In the genomic region with DNA sequence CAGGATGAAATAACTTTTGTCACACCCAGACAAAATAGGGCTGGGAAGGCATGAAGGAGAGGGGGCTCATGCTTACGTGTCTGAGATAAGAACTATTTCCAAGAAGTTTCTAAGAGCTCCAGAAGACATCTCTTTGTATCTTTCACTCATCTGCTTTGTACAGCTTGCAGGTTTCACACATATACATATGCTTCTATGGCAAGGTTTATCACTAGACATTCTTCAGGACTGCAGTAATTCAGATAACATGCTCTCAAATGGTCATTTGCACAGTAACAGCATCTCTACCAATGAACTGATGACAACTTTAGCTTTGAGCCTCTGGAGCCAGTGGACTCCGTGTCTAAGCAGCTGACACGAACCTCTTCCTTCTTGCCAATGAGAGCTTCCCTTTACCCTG, we compare ENCODE assay signal across 9 cellular contexts. TPM values are rescaled to one million over a fixed set of nuclear protein-coding genes. Genes with fewer than 3 reads are reported as not detected.
"Had no signal": no experiment of that assay in that cellular context is flagged by ENCODE, and none has a peak within 500 bp of the region (broad histone marks: within the 10 kb centered on the region; RNA-seq: fewer than 3 reads in every experiment).

No MANE protein-coding gene starts in this region.

- FAIRE-seq: G401.6, GM12878, GM12891, GM12892, GM18507, GM19239 had no signal

- DNase-seq: GDM1, GF-D8 had no signal

- ATAC-seq: GM12878 had no signal

- H3K4me3 ChIP-seq: GM12878 had no signal

RNA-seq across cellular contexts. Expression of a gene that starts 3.2 kb away (rescaled TPM):
- total RNA-seq: G401, GM12878 had no signal

RNA-seq across cellular contexts. Expression of a gene that starts 36.0 kb away (rescaled TPM):
- total RNA-seq: G401, GM12878 had no signal

RNA-seq across cellular contexts. Expression of a gene that starts 44.4 kb away (rescaled TPM):
- total RNA-seq: G401, GM12878 had no signal

RNA-seq across cellular contexts. Expression of a gene that starts 52.5 kb away (rescaled TPM):
- total RNA-seq: G401, GM12878 had no signal
- polyA plus RNA-seq: GM12878 had no signal
